8 cellular contexts compared by ENCODE assay signal in the genomic region with DNA sequence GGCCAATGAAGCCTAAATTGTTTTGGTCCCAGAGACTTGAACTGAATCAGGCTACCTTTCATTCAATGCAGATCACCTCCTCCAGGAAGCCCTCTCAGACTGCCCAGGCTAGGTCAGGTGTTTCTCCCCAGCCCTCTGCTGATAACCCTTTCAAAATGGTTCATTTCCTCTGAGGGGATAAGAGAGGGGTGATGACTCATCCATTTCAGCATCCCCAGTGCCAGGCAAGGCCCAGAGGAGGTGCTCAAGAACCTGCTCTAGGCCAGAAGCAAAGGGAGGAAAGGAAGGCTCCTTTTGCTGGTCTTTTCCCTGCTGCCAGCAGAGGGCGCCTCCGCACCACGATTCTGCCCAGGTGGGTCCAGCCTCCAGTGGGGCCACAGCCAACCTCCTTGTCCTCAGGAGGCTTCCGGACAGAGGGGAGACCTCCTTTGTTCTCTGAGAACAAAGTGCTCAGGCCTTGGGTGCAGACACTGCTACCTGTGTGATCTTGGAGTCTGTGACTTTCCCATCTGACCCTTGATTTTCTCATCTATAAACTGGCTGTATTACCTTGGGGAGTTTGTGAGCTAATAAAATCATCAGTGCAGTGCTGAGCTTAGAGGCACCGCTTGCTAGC. TPM values are rescaled to one million over a fixed set of nuclear protein-coding genes. Genes with fewer than 3 reads are reported as not detected.
DNase-seq lines count a peak whose midpoint lies in the region; ATAC-seq, FAIRE-seq and TF ChIP-seq lines count a peak whose summit lies in the region.

No MANE protein-coding gene starts in this region.

- H3K36me3 ChIP-seq in pancreas (no peaks in the 10 kb centered on the region), transverse colon (no peaks in the 10 kb centered on the region)

- H3K4me1 ChIP-seq in pancreas (no peaks in the 10 kb centered on the region), transverse colon (peaks cover 0 to 4% (median 0%) of the 10 kb centered on the region in 4 donors)

- DNase-seq in Calu3 (peak; percentile 84), HT1080 (ENCODE audit: low read depth) (peak; percentile 89), SHP77 (lab: John Stamatoyannopoulos, UW) (peak; percentile 63 to 68), foreskin melanocyte (peak; percentile 40), pancreas (peak; percentile 29 to 89 (median 74)), transverse colon (peak; percentile 73), globus pallidus (ENCODE audit: low spot score) (no peak)
- peak; percentile 36 for DNase-seq in activated T-helper 9 cell treated with anti-CD3 and anti-CD28 coated beads, Interleukin-2, amount 50 U/mL, for 16 hours (ENCODE audit: low read depth)

- ATAC-seq in pancreas: peak; percentile 84 to 96 (median 92)

- peak; percentile 92 for TF ChIP-seq CTCF in Calu3 (IDR thresholded peaks at IDR 0.05; ENCODE audit: unreplicated experiment)
- peak; percentile 70 to 85 (median 83) for TF ChIP-seq CTCF in pancreas (IDR thresholded peaks at IDR 0.05)
- peak; percentile 79 to 89 (median 86) for TF ChIP-seq CTCF in transverse colon (IDR thresholded peaks at IDR 0.05)

- H3K4me3 ChIP-seq in pancreas (no peak overlapping the region), transverse colon (no peak overlapping the region)

- no peaks in the 10 kb centered on the region for H3K4me1 Mint-ChIP-seq in Calu3 (ENCODE audit: low read depth, unreplicated experiment)

- H3K27ac Mint-ChIP-seq in Calu3 (ENCODE audit: unreplicated experiment): no peak overlapping the region

- WGBS in pancreas, 2 donors: 15 to 23% methylated on average over 4 to 5 of the region's 5 CpGs
- WGBS in transverse colon (ENCODE audit: low coverage in 1 of 2), 2 donors: 8% methylated on average over 5 of the region's 5 CpGs; no CpG with 5 or more reads in 1 of the 2 donors

- in situ Hi-C loops in transverse colon (cut with MboI; ENCODE audit: low pct_ligation_motif_present in 1 of 4, low pct_unique_long_range_greater_than_20kb in 1 of 4, low sequenced_read_pairs in 3 of 4): loop anchor here in 2 of 4 donors (25.0 kb wide), 1 partner anchor 343 kb away; no protein-coding TSS in a partner anchor

- CTCF ChIA-PET in Calu3 (lab: Charles Lee): interaction anchor here (0.6 to 1.2 kb wide), 5 partner anchors 105 to 282 kb away, joined by 3 to 10 read pairs (median 3); no protein-coding TSS in a partner anchor

- H3K27ac ChIP-seq in pancreas (no peak overlapping the region), transverse colon (no peak overlapping the region)

- H3K36me3 Mint-ChIP-seq in Calu3 (ENCODE audit: insufficient read depth, unreplicated experiment): no peaks in the 10 kb centered on the region

- BruUV-seq in Calu3 (replicated peaks; lab: Mats Ljungman, UMichigan): no TSS peak

- intact Hi-C loops in Calu3 (cut with micrococcal nuclease; ENCODE audit: unreplicated experiment): loop anchor here (2.0 to 10.0 kb wide), 3 partner anchors 113 to 611 kb away; a partner anchor contains a TSS
- intact Hi-C loops in pancreas (cut with DNase I): loop anchor here in 1 of 3 donors (10.0 kb wide), 2 partner anchors 341 to 1091 kb away; no protein-coding TSS in a partner anchor
- intact Hi-C loops in transverse colon (cut with DNase I; ENCODE audit: low total_unique reads): no loop called here

- no peak for TF ChIP-seq POLR2A in transverse colon (IDR thresholded peaks at IDR 0.05)

- H3K27me3 ChIP-seq in pancreas: no peaks in the 10 kb centered on the region
- no peaks in the 10 kb centered on the region for H3K27me3 ChIP-seq in transverse colon

- TF ChIP-seq EP300 in transverse colon (IDR thresholded peaks at IDR 0.05; ENCODE audit: low read depth): no peak

- no peak overlapping the region for H3K4me3 Mint-ChIP-seq in Calu3 (ENCODE audit: low read depth, unreplicated experiment)

- FAIRE-seq in pancreas (lab: Jason Lieb, UNC): no peak

- H3K9me3 Mint-ChIP-seq in Calu3 (ENCODE audit: low read depth, unreplicated experiment): no peaks in the 10 kb centered on the region

- H3K9me3 ChIP-seq in pancreas (no peaks in the 10 kb centered on the region), transverse colon (no peaks in the 10 kb centered on the region)

- H3K27me3 Mint-ChIP-seq in Calu3 (ENCODE audit: unreplicated experiment): no peaks in the 10 kb centered on the region

RNA-seq across cellular contexts. Expression of a gene that starts 45.3 kb away (rescaled TPM):
- 19.6 and 20.1 TPM in 2 replicates for total RNA-seq in Calu3 (2022)
- 6.4 and 6.7 TPM in 2 replicates for total RNA-seq in HT1080 (2014; rRNA removed; shearing (Covaris generic))
- 3.9 and 4.9 TPM in 2 replicates for polyA plus RNA-seq in HT1080 (2015; cell fraction: cytosol; rRNA removed)
- 12.6 and 16.0 TPM in 2 replicates for polyA plus RNA-seq in HT1080 (2015; cell fraction: nucleus; rRNA removed)
- 10 to 100 TPM; 36.2 to 58.7 (median 48.2) TPM for total RNA-seq in pancreas
- 100 to 1,000 TPM; 103 to 104 TPM for polyA plus RNA-seq in pancreas
- total RNA-seq in transverse colon: 100 to 1,000 TPM; 115 to 326 (median 199) TPM

RNA-seq across cellular contexts. Expression of a gene that starts 54.7 kb away (rescaled TPM):
- total RNA-seq in Calu3 (2022): 107 and 113 TPM in 2 replicates
- 76.8 and 86.2 TPM in 2 replicates for total RNA-seq in HT1080 (2014; rRNA removed; shearing (Covaris generic))
- polyA plus RNA-seq in HT1080 (2015; cell fraction: cytosol; rRNA removed): 91.6 and 98.7 TPM in 2 replicates
- polyA plus RNA-seq in HT1080 (2015; cell fraction: nucleus; rRNA removed): 138 and 142 TPM in 2 replicates
- 10 to 100 TPM; 11.5 to 45.4 (median 18.8) TPM for total RNA-seq in pancreas
- polyA plus RNA-seq in pancreas: 10 to 100 TPM; 17.5 to 19.7 TPM
- 10 to 100 TPM; 22.0 to 82.2 (median 25.3) TPM for total RNA-seq in transverse colon
